ENCODE assay signal across 12 cellular contexts in the genomic region with DNA sequence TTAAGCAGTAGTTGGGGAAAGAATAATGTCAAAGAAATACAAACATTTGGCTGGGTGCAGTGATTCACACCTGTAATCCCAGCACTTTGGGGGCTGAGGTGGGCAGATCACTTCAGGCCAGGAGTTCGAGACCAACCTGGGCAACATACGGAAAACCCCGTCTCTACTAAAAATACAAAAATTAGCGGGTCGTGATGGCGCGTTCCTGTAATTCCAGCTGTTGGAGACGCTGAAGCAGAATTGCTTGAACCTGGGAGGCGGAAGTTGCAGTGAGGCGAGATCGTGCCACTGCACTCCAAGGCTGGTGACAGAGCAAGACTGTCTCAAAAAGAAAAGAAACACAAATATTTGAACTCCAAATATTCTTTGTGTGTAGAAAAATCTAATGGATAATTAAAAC. TPM values are rescaled to one million over a fixed set of nuclear protein-coding genes. Genes with fewer than 3 reads are reported as not detected.
DNase-seq lines count a peak whose midpoint lies in the region; ATAC-seq and TF ChIP-seq lines count a peak whose summit lies in the region.
"Had no signal": no experiment of that assay in that cellular context is flagged by ENCODE, and none has a peak within 500 bp of the region (broad histone marks: within the 10 kb centered on the region; RNA-seq: fewer than 3 reads in every experiment).

No MANE protein-coding gene starts in this region.

- H3K9me2 ChIP-seq in Loucy (replicated peaks; ENCODE audit: low read depth, low read length), result no peaks in the 10 kb centered on the region

- peak overlapping the region; percentile 95 for H3K4me3 ChIP-seq in Loucy (ENCODE audit: low read length, poor library complexity, severe bottlenecking)
- H3K4me3 ChIP-seq in neural progenitor cell, result peak overlapping the region; percentile 79
- H3K4me3 ChIP-seq: transverse colon had no signal

- no peak for ATAC-seq in central memory CD8-positive, alpha-beta T cell (replicated peaks; ENCODE audit: extremely low read depth, poor library complexity, severe bottlenecking)
- ATAC-seq in HG03095 (IDR thresholded peaks at IDR 0.05; ENCODE audit: unreplicated experiment), result no peak
- ATAC-seq in SK-N-SH treated with all-trans-retinoic acid at 6 μM for 48 hours, result no peak

- H3K27ac ChIP-seq in neural progenitor cell, result peak overlapping the region; percentile 12
- H3K27ac ChIP-seq: 22Rv1, transverse colon had no signal

- peaks cover 89% of the 10 kb centered on the region for H4K20me1 ChIP-seq in Loucy (ENCODE audit: insufficient read depth, low read length, poor library complexity, severe bottlenecking)
- H4K20me1 ChIP-seq in neural progenitor cell (ENCODE audit: low read depth), result peaks cover 88% of the 10 kb centered on the region

- peak overlapping the region; percentile 33 for H3K27ac Mint-ChIP-seq in T-helper 1 cell treated with Interleukin-12 subunit alpha and Interleukin-12 subunit beta and Interleukin-4 antibody, amounts not matched to agents 30 μg/mL and 1 μg/mL, for 36 hours
- H3K27ac Mint-ChIP-seq in central memory CD8-positive, alpha-beta T cell (ENCODE audit: low read depth), result peak overlapping the region; percentile 66
- no peak overlapping the region for H3K27ac Mint-ChIP-seq in neural progenitor cell

- H3K4me1 ChIP-seq in Loucy (ENCODE audit: insufficient read depth, low read length, poor library complexity, severe bottlenecking), result peaks cover 44% of the 10 kb centered on the region
- peaks cover 39% of the 10 kb centered on the region for H3K4me1 ChIP-seq in neural progenitor cell

- H2AFZ ChIP-seq in Loucy (ENCODE audit: low read length) (no peak overlapping the region), neural progenitor cell (replicated peaks) (no peak overlapping the region)

- peak overlapping the region; percentile 14 for H3K4me3 Mint-ChIP-seq in T-helper 1 cell treated with Interleukin-12 subunit alpha and Interleukin-12 subunit beta and Interleukin-4 antibody, amounts not matched to agents 30 μg/mL and 1 μg/mL, for 36 hours
- H3K4me3 Mint-ChIP-seq in central memory CD8-positive, alpha-beta T cell, result peak overlapping the region; percentile 36
- no peak overlapping the region for H3K4me3 Mint-ChIP-seq in neural progenitor cell

- H3K9ac ChIP-seq in Loucy (ENCODE audit: low read depth, low read length, poor library complexity, severe bottlenecking), result peak overlapping the region; percentile 99
- H3K9ac ChIP-seq in neural progenitor cell, result peak overlapping the region; percentile 24

- peaks cover 10% of the 10 kb centered on the region for H3K36me3 Mint-ChIP-seq in T-helper 1 cell treated with Interleukin-12 subunit alpha and Interleukin-12 subunit beta and Interleukin-4 antibody, amounts not matched to agents 30 μg/mL and 1 μg/mL, for 36 hours (ENCODE audit: low read depth)
- peaks cover 44% of the 10 kb centered on the region for H3K36me3 Mint-ChIP-seq in central memory CD8-positive, alpha-beta T cell (ENCODE audit: insufficient read depth)
- peaks cover 26% of the 10 kb centered on the region for H3K36me3 Mint-ChIP-seq in neural progenitor cell

- H3F3A ChIP-seq in Loucy (ENCODE audit: low read depth) (no peaks in the 10 kb centered on the region), neural progenitor cell (ENCODE audit: low read depth) (peaks cover 33% of the 10 kb centered on the region)

- peaks cover 54% of the 10 kb centered on the region for H3K4me1 Mint-ChIP-seq in T-helper 1 cell treated with Interleukin-12 subunit alpha and Interleukin-12 subunit beta and Interleukin-4 antibody, amounts not matched to agents 30 μg/mL and 1 μg/mL, for 36 hours (ENCODE audit: low read depth)
- H3K4me1 Mint-ChIP-seq in central memory CD8-positive, alpha-beta T cell, result peaks cover 68% of the 10 kb centered on the region
- H3K4me1 Mint-ChIP-seq in neural progenitor cell, result peaks cover 30% of the 10 kb centered on the region

- no peak for DNase-seq in T-helper 1 cell
- no peak for DNase-seq in central memory CD8-positive, alpha-beta T cell (ENCODE audit: low spot score in 2 of 2)
- no peak for DNase-seq in neural progenitor cell (ENCODE audit: low spot score)
- DNase-seq in HuH-7.5 (ENCODE audit: low spot score), result no peak
- DNase-seq: cerebellar nuclear complex, RPMI8226, transverse colon had no signal

- H3K9me3 ChIP-seq in Loucy (ENCODE audit: insufficient read depth, low read depth, low read length), result no peaks in the 10 kb centered on the region
- no peaks in the 10 kb centered on the region for H3K9me3 ChIP-seq in neural progenitor cell (ENCODE audit: low read depth)
- H3K9me3 ChIP-seq: transverse colon had no signal

- no peak for TF ChIP-seq CTCF in Loucy (conservative IDR thresholded peaks at IDR 0.05; ENCODE audit: low read length)
- no peak for TF ChIP-seq CTCF in neural progenitor cell (IDR thresholded peaks at IDR 0.05)

- H3K27me3 ChIP-seq in Loucy (ENCODE audit: insufficient read depth, low read length, poor library complexity, severe bottlenecking) (peaks cover 11% of the 10 kb centered on the region), neural progenitor cell (no peaks in the 10 kb centered on the region)
- H3K27me3 ChIP-seq: transverse colon had no signal

- H3K27me3 Mint-ChIP-seq in T-helper 1 cell treated with Interleukin-12 subunit alpha and Interleukin-12 subunit beta and Interleukin-4 antibody, amounts not matched to agents 30 μg/mL and 1 μg/mL, for 36 hours (ENCODE audit: low read depth), result no peaks in the 10 kb centered on the region
- no peaks in the 10 kb centered on the region for H3K27me3 Mint-ChIP-seq in central memory CD8-positive, alpha-beta T cell
- peaks cover 8% of the 10 kb centered on the region for H3K27me3 Mint-ChIP-seq in neural progenitor cell (ENCODE audit: insufficient read depth, low read depth)

- H3K79me2 ChIP-seq in Loucy (ENCODE audit: insufficient read depth, low read length) (peaks cover 98% of the 10 kb centered on the region), neural progenitor cell (ENCODE audit: low read depth) (peaks cover 100% of the 10 kb centered on the region)

- H3K9me3 Mint-ChIP-seq in T-helper 1 cell treated with Interleukin-12 subunit alpha and Interleukin-12 subunit beta and Interleukin-4 antibody, amounts not matched to agents 30 μg/mL and 1 μg/mL, for 36 hours, result no peaks in the 10 kb centered on the region
- no peaks in the 10 kb centered on the region for H3K9me3 Mint-ChIP-seq in central memory CD8-positive, alpha-beta T cell
- H3K9me3 Mint-ChIP-seq in neural progenitor cell, result peaks cover 2% of the 10 kb centered on the region

- H3K4me2 ChIP-seq in Loucy (ENCODE audit: low read depth, low read length, poor library complexity, severe bottlenecking), result peak overlapping the region; percentile 90
- peak overlapping the region; percentile 95 for H3K4me2 ChIP-seq in neural progenitor cell

- H3K36me3 ChIP-seq in Loucy (ENCODE audit: insufficient read depth, low read length) (no peaks in the 10 kb centered on the region), neural progenitor cell (no peaks in the 10 kb centered on the region)
- H3K36me3 ChIP-seq: transverse colon had no signal

TF ChIP-seq in SK-N-SH treated with all-trans-retinoic acid at 6 μM for 48 hours, 23 proteins besides CTCF, POLR2A, EP300 and RAD21:
- TF ChIP-seq CSDC2 (CRISPR knock-in tag; IDR thresholded peaks at IDR 0.05), result no peak
TF ChIP-seq in SK-N-SH treated with all-trans-retinoic acid at 6 μM for 48 hours: peak in this region for 0.

RNA-seq across cellular contexts. Expression of gene MATR3, which starts 4.7 kb away (rescaled TPM):
- total RNA-seq in neural progenitor cell (ENCODE audit: low replicate concordance), result 680 and 1,185 TPM in 2 replicates

RNA-seq across cellular contexts. Expression of gene PAIP2, which starts 43.4 kb away (rescaled TPM):
- total RNA-seq in neural progenitor cell (ENCODE audit: low replicate concordance), result 115 and 201 TPM in 2 replicates
